ENCODE assay signal across 1 cellular context in genomic region chr1:232589111-232589808, GRCh38.
TF ChIP-seq lines count a peak whose summit lies in the region.

No MANE protein-coding gene starts in this region.

TF ChIP-seq in HEK293, 187 proteins besides CTCF, POLR2A, EP300 and RAD21 (continued from another document):
- TF ChIP-seq PRDM10 (tag by site-specific recombination; IDR thresholded peaks at IDR 0.05) = no peak
TF ChIP-seq in HEK293: peak in this region for 1.
